Comparison of ENCODE assay signal across 31 cellular contexts in the genomic region with DNA sequence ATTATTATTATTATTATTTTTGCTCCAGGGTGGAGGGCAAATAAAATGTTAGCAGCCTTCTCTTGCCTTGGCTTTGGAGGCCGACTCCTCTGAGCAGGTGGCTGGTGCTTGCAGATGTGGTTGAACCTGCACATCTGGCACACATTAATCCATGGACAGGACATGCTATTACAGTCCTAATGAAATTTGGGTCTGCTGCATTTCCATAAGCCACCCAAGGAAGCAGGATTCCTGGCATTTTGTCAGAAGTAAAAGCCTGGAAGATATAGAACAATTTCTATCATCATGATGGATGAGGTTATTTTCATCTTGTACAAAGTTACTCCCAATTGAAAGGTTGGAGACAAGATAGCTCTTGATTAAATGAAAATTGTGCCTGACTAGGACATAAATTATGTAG.
"Had no signal": no experiment of that assay in that cellular context is flagged by ENCODE, and none has a peak within 500 bp of the region (broad histone marks: within the 10 kb centered on the region; RNA-seq: fewer than 3 reads in every experiment).

No MANE protein-coding gene starts in this region.

- H3K9me3 ChIP-seq: adrenal gland, ascending aorta, body of pancreas, breast epithelium had no signal

- ATAC-seq: activated naive CD4-positive, alpha-beta T cell treated with anti-CD3 and anti-CD28 coated beads, Interleukin-2, amount 50 U/mL, for 72 hours; activated naive CD8-positive, alpha-beta T cell treated with anti-CD3 and anti-CD28 coated beads, Interleukin-2, amount 50 U/mL, for 24 hours; activated T-cell treated with anti-CD3 and anti-CD28 coated beads, Interleukin-2, amount 50 U/mL, for 4 hours; activated T-cell treated with anti-CD3 and anti-CD28 coated beads, Interleukin-2, amount 50 U/mL, for 72 hours; activated T-helper 17 cell treated with anti-CD3 and anti-CD28 coated beads, Interleukin-2, amount 50 U/mL, for 72 hours; body of pancreas had no signal

- H3K4me3 ChIP-seq: adrenal gland, ascending aorta, body of pancreas, breast epithelium, cardiac muscle cell had no signal

- DNase-seq: activated effector memory CD4-positive, alpha-beta T cell treated with anti-CD3 and anti-CD28 coated beads, Interleukin-2, amount 50 U/mL, for 16 hours; activated effector memory CD4-positive, alpha-beta T cell treated with Interleukin-2 at 50 U/mL for 16 hours; activated gamma-delta T cell; activated gamma-delta T cell treated with Interleukin-2 at 50 U/mL for 16 hours; activated naive CD4-positive, alpha-beta T cell; activated naive CD4-positive, alpha-beta T cell treated with anti-CD3 and anti-CD28 coated beads for 36 hours; activated naive CD4-positive, alpha-beta T cell treated with anti-CD3 and anti-CD28 coated beads, Interleukin-2, amount 10 ng/mL, durations not matched to agents 7 days and 5 days; activated naive CD4-positive, alpha-beta T cell treated with anti-CD3 and anti-CD28 coated beads, Interleukin-2, amount 50 U/mL, for 16 hours; activated naive CD4-positive, alpha-beta T cell treated with Interleukin-2 at 50 U/mL for 16 hours; activated naive CD8-positive, alpha-beta T cell treated with anti-CD3 and anti-CD28 coated beads for 36 hours; activated naive CD8-positive, alpha-beta T cell treated with anti-CD3 and anti-CD28 coated beads, Interleukin-2, amount 10 ng/mL, durations not matched to agents 7 days and 5 days; activated naive CD8-positive, alpha-beta T cell treated with anti-CD3 and anti-CD28 coated beads, Interleukin-2, amount 50 U/mL, for 24 hours; activated T-cell treated with anti-CD3 and anti-CD28 coated beads, Interleukin-2, amount 50 U/mL, for 24 hours; activated T-cell treated with anti-CD3 and anti-CD28 coated beads, Interleukin-2, amount 50 U/mL, for 4 hours; activated T-cell treated with anti-CD3 and anti-CD28 coated beads, Interleukin-2, amount 50 U/mL, for 48 hours; activated T-cell treated with anti-CD3 and anti-CD28 coated beads, Interleukin-2, amount 50 U/mL, for 72 hours; adrenal gland; amniotic stem cell; amygdala; anterior cingulate cortex; aorta; body of pancreas; brain microvascular endothelial cell; caudate nucleus; central memory CD4-positive, alpha-beta T cell; cerebellar nuclear complex had no signal

- H3K27me3 ChIP-seq: adrenal gland, ascending aorta, body of pancreas, brain microvascular endothelial cell, breast epithelium, cardiac muscle cell had no signal

- H3K36me3 ChIP-seq: adrenal gland, ascending aorta, brain microvascular endothelial cell, breast epithelium, cardiac muscle cell had no signal

- H3K27ac ChIP-seq: adrenal gland, ascending aorta, body of pancreas, brain microvascular endothelial cell, breast epithelium, cardiac muscle cell had no signal

- H3K4me1 ChIP-seq: adrenal gland, ascending aorta, breast epithelium had no signal
